22 cellular contexts compared by ENCODE assay signal in the genomic region with DNA sequence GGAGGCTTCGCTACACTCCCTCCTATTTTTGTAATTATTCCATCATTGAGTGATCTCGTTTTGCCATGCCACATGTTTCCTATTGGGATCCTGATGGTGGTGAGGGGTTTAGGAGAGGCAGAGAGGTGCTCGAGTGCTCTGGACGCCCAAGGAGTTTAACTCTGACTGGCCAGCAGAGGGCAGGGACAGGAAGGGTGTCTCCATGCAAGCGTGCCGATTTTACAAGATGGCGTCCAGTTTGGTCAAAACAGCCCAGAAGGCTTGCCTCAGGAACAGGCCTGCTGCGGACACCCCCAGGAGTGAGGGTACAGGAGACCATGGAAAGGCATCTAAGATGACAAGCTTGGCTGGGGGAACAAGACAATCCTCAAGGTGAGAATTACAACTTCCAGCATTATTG. TPM values are rescaled to one million over a fixed set of nuclear protein-coding genes. Genes with fewer than 3 reads are reported as not detected.
"Had no signal": no experiment of that assay in that cellular context is flagged by ENCODE, and none has a peak within 500 bp of the region (broad histone marks: within the 10 kb centered on the region; RNA-seq: fewer than 3 reads in every experiment).

No MANE protein-coding gene starts in this region.

- H3K4me1 ChIP-seq: body of pancreas, esophagus squamous epithelium, lower lobe of right lung, upper lobe of right lung had no signal

- DNase-seq: activated CD4-positive, alpha-beta T cell treated with anti-CD3 and anti-CD28 coated beads, Interleukin-2, amount 10 ng/mL, durations not matched to agents 7 days and 5 days; activated CD8-positive, alpha-beta T cell treated with anti-CD3 and anti-CD28 coated beads, Interleukin-2, amount 10 ng/mL, durations not matched to agents 7 days and 5 days; activated naive CD4-positive, alpha-beta T cell treated with anti-CD3 and anti-CD28 coated beads for 36 hours; activated T-cell treated with anti-CD3 and anti-CD28 coated beads, Interleukin-2, amount 50 U/mL, for 4 hours; body of pancreas; dermis blood vessel endothelial cell; effector memory CD4-positive, alpha-beta T cell; esophagus squamous epithelium; foreskin fibroblast; islet precursor cell; lower lobe of right lung; nucleus accumbens; posterior cingulate gyrus; stimulated activated CD4-positive, alpha-beta T cell treated with anti-CD3 and anti-CD28 coated beads, Interleukin-12 subunit alpha, Interleukin-12 subunit beta, amount 100 ng/mL, for 4 hours; stimulated activated CD4-positive, alpha-beta T cell treated with anti-CD3 and anti-CD28 coated beads, Interleukin-1b, Interleukin-23, amount 100 ng/mL, for 48 hours; stimulated activated CD8-positive, alpha-beta memory T cell treated with anti-CD3 and anti-CD28 coated beads, Interleukin-4, amount 100 ng/mL, for 48 hours; stimulated activated naive CD4-positive, alpha-beta T cell; T-helper 9 cell; upper lobe of right lung had no signal

- ATAC-seq: activated CD4-positive, CD25-positive, alpha-beta regulatory T cell treated with anti-CD3 and anti-CD28 coated beads, Interleukin-2, amount 50 U/mL, for 24 hours; activated CD8-positive, alpha-beta T cell treated with anti-CD3 and anti-CD28 coated beads, Interleukin-2, amount 10 ng/mL, durations not matched to agents 7 days and 5 days; activated T-cell treated with anti-CD3 and anti-CD28 coated beads, Interleukin-2, amount 50 U/mL, for 4 hours; body of pancreas; upper lobe of right lung had no signal

- H3K27ac ChIP-seq: body of pancreas, esophagus squamous epithelium, lower lobe of right lung, upper lobe of right lung had no signal

- H3K4me3 ChIP-seq: body of pancreas, esophagus squamous epithelium, lower lobe of right lung, upper lobe of right lung had no signal

- H3K9me3 ChIP-seq: body of pancreas, esophagus squamous epithelium, lower lobe of right lung, upper lobe of right lung had no signal

- H3K27me3 ChIP-seq: body of pancreas, esophagus squamous epithelium, upper lobe of right lung had no signal

- H3K36me3 ChIP-seq: esophagus squamous epithelium, lower lobe of right lung, upper lobe of right lung had no signal

RNA-seq across cellular contexts. Expression of a gene that starts 33.8 kb away (rescaled TPM):
- total RNA-seq: activated CD4-positive, alpha-beta T cell treated with anti-CD3 and anti-CD28 coated beads, Interleukin-2, amount 10 ng/mL, durations not matched to agents 7 days and 5 days; activated CD8-positive, alpha-beta T cell treated with anti-CD3 and anti-CD28 coated beads, Interleukin-2, amount 10 ng/mL, durations not matched to agents 7 days and 5 days; activated naive CD4-positive, alpha-beta T cell treated with anti-CD3 and anti-CD28 coated beads for 36 hours; activated T-cell treated with anti-CD3 and anti-CD28 coated beads, Interleukin-2, amount 50 U/mL, for 4 hours; body of pancreas; dermis blood vessel endothelial cell; esophagus squamous epithelium; glomerular endothelial cell; lower lobe of right lung; renal cortical epithelial cell had no signal
